19 cellular contexts compared by ENCODE assay signal in genomic region chr5:124343021-124343420, GRCh38.
"Had no signal": no experiment of that assay in that cellular context is flagged by ENCODE, and none has a peak within 500 bp of the region (broad histone marks: within the 10 kb centered on the region; RNA-seq: fewer than 3 reads in every experiment).

No MANE protein-coding gene starts in this region.

- H3K4me3 ChIP-seq: ascending aorta, esophagus muscularis mucosa, left lung, pancreas, SK-N-MC, transverse colon had no signal

- H3K4me1 Mint-ChIP-seq: activated CD8-positive, alpha-beta memory T cell treated with anti-CD3 and anti-CD28 coated beads, Interleukin-2, amount 10 ng/mL, durations not matched to agents 7 days and 5 days; naive thymus-derived CD4-positive, alpha-beta T cell; stimulated activated naive B cell treated with anti-CD40 and anti-IgM and Interleukin-4, amounts not matched to agents 10 μg/mL and 1 μg/mL and 100 μg/mL, for 72 hours had no signal

- DNase-seq: activated CD4-positive, alpha-beta T cell treated with anti-CD3 and anti-CD28 coated beads, Interleukin-2, amount 50 U/mL, for 48 hours; activated CD8-positive, alpha-beta memory T cell treated with anti-CD3 and anti-CD28 coated beads, Interleukin-2, amount 10 ng/mL, durations not matched to agents 7 days and 5 days; activated naive CD4-positive, alpha-beta T cell treated with anti-CD3 and anti-CD28 coated beads for 36 hours; activated naive CD8-positive, alpha-beta T cell treated with anti-CD3 and anti-CD28 coated beads, Interleukin-2, amount 50 U/mL, for 24 hours; activated T-cell treated with anti-CD3 and anti-CD28 coated beads, Interleukin-2, amount 50 U/mL, for 1 hour; naive thymus-derived CD4-positive, alpha-beta T cell; pancreas; stimulated activated CD4-positive, alpha-beta T cell treated with anti-CD3 and anti-CD28 coated beads, Interleukin-15, amount 100 ng/mL, for 24 hours; stimulated activated CD4-positive, alpha-beta T cell treated with anti-CD3 and anti-CD28 coated beads, Interleukin-4, amount 100 ng/mL, for 1 hour; stimulated activated naive B cell treated with anti-CD40 and anti-IgM and Interleukin-4, amounts not matched to agents 10 μg/mL and 1 μg/mL and 100 μg/mL, for 72 hours; substantia nigra; T-helper 1 cell; transverse colon; WERI-Rb-1 had no signal

- H3K9me3 Mint-ChIP-seq: activated naive CD4-positive, alpha-beta T cell treated with anti-CD3 and anti-CD28 coated beads for 36 hours; activated naive CD8-positive, alpha-beta T cell treated with anti-CD3 and anti-CD28 coated beads, Interleukin-2, amount 50 U/mL, for 24 hours; activated T-helper 2 cell treated with anti-CD3 and anti-CD28 coated beads, Interferon-gamma antibody, Interleukin-2, Interleukin-4, amounts not matched to agents 10 μg/mL and 5 μg/mL and 100 μg/mL, durations not matched to agents 14 hours and 24 hours and 36 hours; stimulated activated naive B cell treated with anti-CD40 and anti-IgM and Interleukin-4, amounts not matched to agents 10 μg/mL and 1 μg/mL and 100 μg/mL, for 72 hours had no signal

- H3K27me3 Mint-ChIP-seq: activated CD8-positive, alpha-beta memory T cell treated with anti-CD3 and anti-CD28 coated beads, Interleukin-2, amount 10 ng/mL, durations not matched to agents 7 days and 5 days; activated naive CD8-positive, alpha-beta T cell treated with anti-CD3 and anti-CD28 coated beads, Interleukin-2, amount 50 U/mL, for 24 hours; naive thymus-derived CD4-positive, alpha-beta T cell; stimulated activated naive B cell treated with anti-CD40 and anti-IgM and Interleukin-4, amounts not matched to agents 10 μg/mL and 1 μg/mL and 100 μg/mL, for 72 hours had no signal

- H3K4me3 Mint-ChIP-seq: activated CD8-positive, alpha-beta memory T cell treated with anti-CD3 and anti-CD28 coated beads, Interleukin-2, amount 10 ng/mL, durations not matched to agents 7 days and 5 days; activated naive CD4-positive, alpha-beta T cell treated with anti-CD3 and anti-CD28 coated beads for 36 hours; activated naive CD8-positive, alpha-beta T cell treated with anti-CD3 and anti-CD28 coated beads, Interleukin-2, amount 50 U/mL, for 24 hours; naive thymus-derived CD4-positive, alpha-beta T cell; stimulated activated naive B cell treated with anti-CD40 and anti-IgM and Interleukin-4, amounts not matched to agents 10 μg/mL and 1 μg/mL and 100 μg/mL, for 72 hours had no signal

- H3K27me3 ChIP-seq: ascending aorta, esophagus muscularis mucosa, left lung, pancreas, transverse colon had no signal

- H3K27ac ChIP-seq: ascending aorta, left lung, pancreas, SK-N-MC, WERI-Rb-1 had no signal

- H3K27ac Mint-ChIP-seq: activated CD8-positive, alpha-beta memory T cell treated with anti-CD3 and anti-CD28 coated beads, Interleukin-2, amount 10 ng/mL, durations not matched to agents 7 days and 5 days; activated naive CD4-positive, alpha-beta T cell treated with anti-CD3 and anti-CD28 coated beads for 36 hours; activated naive CD8-positive, alpha-beta T cell treated with anti-CD3 and anti-CD28 coated beads, Interleukin-2, amount 50 U/mL, for 24 hours; activated T-helper 2 cell treated with anti-CD3 and anti-CD28 coated beads, Interferon-gamma antibody, Interleukin-2, Interleukin-4, amounts not matched to agents 10 μg/mL and 5 μg/mL and 100 μg/mL, durations not matched to agents 14 hours and 24 hours and 36 hours; naive thymus-derived CD4-positive, alpha-beta T cell; stimulated activated naive B cell treated with anti-CD40 and anti-IgM and Interleukin-4, amounts not matched to agents 10 μg/mL and 1 μg/mL and 100 μg/mL, for 72 hours had no signal

- ATAC-seq: activated CD8-positive, alpha-beta memory T cell treated with anti-CD3 and anti-CD28 coated beads, Interleukin-2, amount 10 ng/mL, durations not matched to agents 7 days and 5 days; naive thymus-derived CD4-positive, alpha-beta T cell had no signal

- H3K36me3 ChIP-seq: ascending aorta, esophagus muscularis mucosa, left lung, pancreas, transverse colon, WERI-Rb-1 had no signal

- H3K36me3 Mint-ChIP-seq: activated CD8-positive, alpha-beta memory T cell treated with anti-CD3 and anti-CD28 coated beads, Interleukin-2, amount 10 ng/mL, durations not matched to agents 7 days and 5 days; naive thymus-derived CD4-positive, alpha-beta T cell; stimulated activated naive B cell treated with anti-CD40 and anti-IgM and Interleukin-4, amounts not matched to agents 10 μg/mL and 1 μg/mL and 100 μg/mL, for 72 hours had no signal

- H3K9me3 ChIP-seq: ascending aorta, esophagus muscularis mucosa, left lung, pancreas, transverse colon had no signal
